12 cellular contexts compared by ENCODE assay signal in genomic region chr16:19094542-19095365, GRCh38. TPM values are rescaled to one million over a fixed set of nuclear protein-coding genes. Genes with fewer than 3 reads are reported as not detected.
DNase-seq lines count a peak whose midpoint lies in the region; ATAC-seq and TF ChIP-seq lines count a peak whose summit lies in the region.
"Had no signal": no experiment of that assay in that cellular context is flagged by ENCODE, and none has a peak within 500 bp of the region (broad histone marks: within the 10 kb centered on the region; RNA-seq: fewer than 3 reads in every experiment).

No MANE protein-coding gene starts in this region.

- H3K27ac ChIP-seq in transverse colon = no peak overlapping the region
- H3K27ac ChIP-seq: C4-2B, skin epidermis had no signal

- TF ChIP-seq CTCF in choroid plexus epithelial cell (conservative IDR thresholded peaks at IDR 0.05; ENCODE audit: low read depth, low read length) = peak; percentile 30
- TF ChIP-seq CTCF in transverse colon (IDR thresholded peaks at IDR 0.05) = no peak

- H3K27ac Mint-ChIP-seq in activated T-cell treated with anti-CD3 and anti-CD28 coated beads, Interleukin-2, amount 50 U/mL, for 72 hours = no peak overlapping the region
- H3K27ac Mint-ChIP-seq in activated T-cell treated with anti-CD3 and anti-CD28 coated beads, Interleukin-2, amount 50 U/mL, for 24 hours = no peak overlapping the region
- H3K27ac Mint-ChIP-seq: activated CD4-positive, alpha-beta T cell treated with anti-CD3 and anti-CD28 coated beads, Interleukin-2, amount 10 ng/mL, durations not matched to agents 24 days and 14 days; stimulated activated naive CD8-positive, alpha-beta T cell treated with anti-CD3 and anti-CD28 coated beads, Interleukin-15, Interleukin-2, amounts not matched to agents 100 ng/mL and 50 ng/mL, for 24 hours had no signal

- intact Hi-C loops in transverse colon (cut with DNase I; ENCODE audit: low total_unique reads) = no loop called here

- peak; percentile 37 to 48 for ATAC-seq in activated T-cell treated with anti-CD3 and anti-CD28 coated beads, Interleukin-2, amount 50 U/mL, for 72 hours (replicated peaks in 1 of 2)
- ATAC-seq in GM19397 (IDR thresholded peaks at IDR 0.05; ENCODE audit: unreplicated experiment) (no peak), HG03139 (IDR thresholded peaks at IDR 0.05; ENCODE audit: unreplicated experiment) (no peak)

- in situ Hi-C loops in transverse colon (cut with MboI; ENCODE audit: low pct_ligation_motif_present in 1 of 4, low pct_unique_long_range_greater_than_20kb in 1 of 4, low sequenced_read_pairs in 3 of 4) = loop anchor here (5.0 to 25.0 kb wide), 4 partner anchors 78 to 418 kb away; partner anchors contain the start of genes CCP110 (in 2 of the 4) and GDE1 (in 2 of the 4)

- no peaks in the 10 kb centered on the region for H3K27me3 ChIP-seq in transverse colon

- H3K4me1 ChIP-seq in transverse colon = peaks cover 0 to 6% (median 0%) of the 10 kb centered on the region in 4 donors

- H3K4me3 Mint-ChIP-seq in activated T-cell treated with anti-CD3 and anti-CD28 coated beads, Interleukin-2, amount 50 U/mL, for 72 hours = no peak overlapping the region
- no peak overlapping the region for H3K4me3 Mint-ChIP-seq in activated T-cell treated with anti-CD3 and anti-CD28 coated beads, Interleukin-2, amount 50 U/mL, for 24 hours
- H3K4me3 Mint-ChIP-seq: activated CD4-positive, alpha-beta T cell treated with anti-CD3 and anti-CD28 coated beads, Interleukin-2, amount 10 ng/mL, durations not matched to agents 24 days and 14 days; stimulated activated naive CD8-positive, alpha-beta T cell treated with anti-CD3 and anti-CD28 coated beads, Interleukin-15, Interleukin-2, amounts not matched to agents 100 ng/mL and 50 ng/mL, for 24 hours had no signal

- H3K36me3 Mint-ChIP-seq in activated T-cell treated with anti-CD3 and anti-CD28 coated beads, Interleukin-2, amount 50 U/mL, for 72 hours (ENCODE audit: insufficient read depth in 2 of 2) = peaks cover 14 to 16% of the 10 kb centered on the region in 2 donors
- no peaks in the 10 kb centered on the region for H3K36me3 Mint-ChIP-seq in activated T-cell treated with anti-CD3 and anti-CD28 coated beads, Interleukin-2, amount 50 U/mL, for 24 hours (ENCODE audit: low read depth)

- TF ChIP-seq EP300 in transverse colon (IDR thresholded peaks at IDR 0.05; ENCODE audit: low read depth) = no peak

- H3K4me3 ChIP-seq in choroid plexus epithelial cell (ENCODE audit: low read depth, low read length) = no peak overlapping the region
- H3K4me3 ChIP-seq in transverse colon = no peak overlapping the region
- H3K4me3 ChIP-seq: skin epidermis had no signal

- peaks cover 11% of the 10 kb centered on the region for H3K4me1 Mint-ChIP-seq in activated T-cell treated with anti-CD3 and anti-CD28 coated beads, Interleukin-2, amount 50 U/mL, for 72 hours (ENCODE audit: low read depth)
- H3K4me1 Mint-ChIP-seq in activated T-cell treated with anti-CD3 and anti-CD28 coated beads, Interleukin-2, amount 50 U/mL, for 24 hours (ENCODE audit: low read depth) = peaks cover 7% of the 10 kb centered on the region

- H3K9me3 ChIP-seq in transverse colon = no peaks in the 10 kb centered on the region

- H3K27me3 Mint-ChIP-seq in activated T-cell treated with anti-CD3 and anti-CD28 coated beads, Interleukin-2, amount 50 U/mL, for 72 hours (ENCODE audit: low read depth) = no peaks in the 10 kb centered on the region
- peaks cover 4% of the 10 kb centered on the region for H3K27me3 Mint-ChIP-seq in activated T-cell treated with anti-CD3 and anti-CD28 coated beads, Interleukin-2, amount 50 U/mL, for 24 hours

- peaks cover 10 to 23% of the 10 kb centered on the region in 2 donors for H3K9me3 Mint-ChIP-seq in activated T-cell treated with anti-CD3 and anti-CD28 coated beads, Interleukin-2, amount 50 U/mL, for 72 hours
- H3K9me3 Mint-ChIP-seq in activated T-cell treated with anti-CD3 and anti-CD28 coated beads, Interleukin-2, amount 50 U/mL, for 24 hours = peaks cover 14% of the 10 kb centered on the region

- no peaks in the 10 kb centered on the region for H3K36me3 ChIP-seq in transverse colon

- TF ChIP-seq POLR2A in transverse colon (IDR thresholded peaks at IDR 0.05) = no peak

- DNase-seq in activated T-cell treated with anti-CD3 and anti-CD28 coated beads, Interleukin-2, amount 50 U/mL, for 72 hours = no peak
- DNase-seq in activated T-cell treated with anti-CD3 and anti-CD28 coated beads, Interleukin-2, amount 50 U/mL, for 24 hours = no peak
- peak; percentile 34 for DNase-seq in NCI-H69 (lab: John Stamatoyannopoulos, UW)
- peak; percentile 31 for DNase-seq in choroid plexus epithelial cell (ENCODE audit: low read depth)
- DNase-seq in transverse colon = peak; percentile 50
- no peak for DNase-seq in superior temporal gyrus (ENCODE audit: extremely low spot score)
- DNase-seq: activated CD4-positive, alpha-beta T cell treated with anti-CD3 and anti-CD28 coated beads, Interleukin-2, amount 10 ng/mL, durations not matched to agents 24 days and 14 days had no signal

- WGBS in transverse colon (ENCODE audit: low coverage in 1 of 2), 2 donors = 58 to 70% methylated on average over 10 to 11 of the region's 11 CpGs

RNA-seq across cellular contexts. Expression of gene ITPRIPL2, which starts 19.0 kb away (rescaled TPM):
- total RNA-seq in activated T-cell treated with anti-CD3 and anti-CD28 coated beads, Interleukin-2, amount 50 U/mL, for 72 hours = 1 to 10 TPM; 6.7 to 9.3 TPM
- total RNA-seq in transverse colon = 10 to 100 TPM; 22.9 to 79.3 (median 48.0) TPM

RNA-seq across cellular contexts. Expression of gene COQ7, which starts 27.3 kb away (rescaled TPM):
- 10 to 100 TPM; 16.5 to 16.6 TPM for total RNA-seq in activated T-cell treated with anti-CD3 and anti-CD28 coated beads, Interleukin-2, amount 50 U/mL, for 72 hours
- 10 to 100 TPM; 18.1 to 40.4 (median 27.1) TPM for total RNA-seq in transverse colon

Comparison
In these comparisons a context has a peak if more than half of its experiments do, and no peak if none do; other contexts are left out.
1. ATAC-seq: peak in activated T-cell treated with anti-CD3 and anti-CD28 coated beads, Interleukin-2, amount 50 U/mL, for 72 hours (2 of 2); none in GM19397 (single experiment) and HG03139 (single experiment).
2. DNase-seq: peak in NCI-H69 (single experiment), choroid plexus epithelial cell (single experiment) and transverse colon (single experiment); none in activated T-cell treated with anti-CD3 and anti-CD28 coated beads, Interleukin-2, amount 50 U/mL, for 72 hours (0 of 2), activated T-cell treated with anti-CD3 and anti-CD28 coated beads, Interleukin-2, amount 50 U/mL, for 24 hours (single experiment) and superior temporal gyrus (single experiment).